7 cellular contexts compared by ENCODE assay signal in the genomic region with DNA sequence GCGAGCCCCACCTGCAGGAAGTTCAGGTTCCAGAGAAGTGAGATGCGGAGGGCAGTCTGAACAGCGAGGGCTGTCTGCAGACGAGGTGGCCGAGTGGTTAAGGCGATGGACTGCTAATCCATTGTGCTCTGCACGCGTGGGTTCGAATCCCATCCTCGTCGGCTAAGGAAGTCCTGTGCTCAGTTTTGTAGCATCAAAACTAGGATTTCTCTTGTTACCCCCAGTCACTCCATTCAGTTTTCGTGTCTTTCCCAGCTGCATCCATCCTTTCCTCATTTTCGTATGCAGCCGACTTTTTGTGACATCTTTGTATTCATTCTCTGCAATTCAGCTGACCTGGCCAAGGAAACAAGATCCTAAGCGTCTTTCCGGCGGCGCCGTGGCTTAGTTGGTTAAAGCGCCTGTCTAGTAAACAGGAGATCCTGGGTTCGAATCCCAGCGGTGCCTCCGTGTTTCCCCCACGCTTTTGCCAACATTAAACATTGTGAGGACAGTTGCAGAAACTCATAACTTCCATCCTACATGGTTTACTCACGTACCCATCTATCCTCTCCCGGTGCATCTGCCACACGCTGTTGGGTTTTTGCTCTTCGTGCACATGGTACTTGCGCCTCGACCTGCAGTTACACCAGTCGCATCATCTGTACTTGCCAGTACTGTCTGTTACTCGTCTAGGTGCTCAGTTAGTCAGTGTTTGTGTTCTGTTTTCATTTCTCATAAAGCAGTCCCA. TPM values are rescaled to one million over a fixed set of nuclear protein-coding genes. Genes with fewer than 3 reads are reported as not detected.
DNase-seq lines count a peak whose midpoint lies in the region; ATAC-seq lines count a peak whose summit lies in the region.

No MANE protein-coding gene starts in this region.

- no peaks in the 10 kb centered on the region for H3K36me3 ChIP-seq in effector memory CD4-positive, alpha-beta T cell (ENCODE audit: control insufficient read depth, insufficient read depth, low read length)

- H3K27ac ChIP-seq in effector memory CD4-positive, alpha-beta T cell (ENCODE audit: insufficient read depth, low read length, poor library complexity, severe bottlenecking), result peak overlapping the region; percentile 87

- no peaks in the 10 kb centered on the region for H3K9me3 ChIP-seq in effector memory CD4-positive, alpha-beta T cell (ENCODE audit: control insufficient read depth, low read length)

- peak overlapping the region; percentile 88 for H3K4me3 ChIP-seq in effector memory CD4-positive, alpha-beta T cell (ENCODE audit: insufficient read depth, low read depth, low read length, poor library complexity, severe bottlenecking)

- DNase-seq in HK-2 (ENCODE audit: unreplicated experiment), result peak; percentile 98
- DNase-seq in NCI-H82 treated with DMSO at 0.1 percent for 48 hours (lab: John Stamatoyannopoulos, UW; ENCODE audit: unreplicated experiment), result peak; percentile 97
- peak; percentile 94 for DNase-seq in activated CD4-positive, alpha-beta memory T cell treated with anti-CD3 and anti-CD28 coated beads, Interleukin-2, amount 10 ng/mL, durations not matched to agents 7 days and 5 days
- DNase-seq in effector memory CD4-positive, alpha-beta T cell, result peak; percentile 75 to 80 (median 75)
- DNase-seq in medulla oblongata (ENCODE audit: extremely low spot score), result peak; percentile 97
- DNase-seq in stimulated activated CD4-positive, alpha-beta T cell treated with anti-CD3 and anti-CD28 coated beads, TNF-alpha, amount 100 ng/mL, for 1 hour (ENCODE audit: low read depth in 3 of 3, low spot score in 1 of 3), result peak; percentile 84 to 96 (median 90)

- CTCF ChIA-PET in activated CD4-positive, alpha-beta memory T cell treated with anti-CD3 and anti-CD28 coated beads, Interleukin-2, amount 10 ng/mL, durations not matched to agents 7 days and 5 days (lab: Charles Lee), result interaction anchor here (0.7 to 5.5 kb wide), 12 partner anchors 13 to 113 kb away, joined by 3 to 52 read pairs (median 5); a partner anchor contains a TSS

- no peak overlapping the region for H3K4me3 Mint-ChIP-seq in activated CD4-positive, alpha-beta memory T cell treated with anti-CD3 and anti-CD28 coated beads, Interleukin-2, amount 10 ng/mL, durations not matched to agents 7 days and 5 days

- no peak overlapping the region for H3K27ac Mint-ChIP-seq in activated CD4-positive, alpha-beta memory T cell treated with anti-CD3 and anti-CD28 coated beads, Interleukin-2, amount 10 ng/mL, durations not matched to agents 7 days and 5 days

- peaks cover 18% of the 10 kb centered on the region for H3K4me1 Mint-ChIP-seq in activated CD4-positive, alpha-beta memory T cell treated with anti-CD3 and anti-CD28 coated beads, Interleukin-2, amount 10 ng/mL, durations not matched to agents 7 days and 5 days

- ATAC-seq in GM18517 (IDR thresholded peaks at IDR 0.05; ENCODE audit: unreplicated experiment), result peak; percentile 26

- H3K9me3 Mint-ChIP-seq in activated CD4-positive, alpha-beta memory T cell treated with anti-CD3 and anti-CD28 coated beads, Interleukin-2, amount 10 ng/mL, durations not matched to agents 7 days and 5 days, result no peaks in the 10 kb centered on the region

- H3K4me1 ChIP-seq in effector memory CD4-positive, alpha-beta T cell (ENCODE audit: control insufficient read depth, insufficient read depth, low read length, poor library complexity, severe bottlenecking), result peaks cover 29% of the 10 kb centered on the region

- POLR2A ChIA-PET in activated CD4-positive, alpha-beta memory T cell treated with anti-CD3 and anti-CD28 coated beads, Interleukin-2, amount 10 ng/mL, durations not matched to agents 7 days and 5 days (lab: Charles Lee), result interaction anchor here (1.0 to 21.0 kb wide), 14 partner anchors 12 to 109 kb away, joined by 3 to 612 read pairs (median 15); a partner anchor contains a TSS

- H3K36me3 Mint-ChIP-seq in activated CD4-positive, alpha-beta memory T cell treated with anti-CD3 and anti-CD28 coated beads, Interleukin-2, amount 10 ng/mL, durations not matched to agents 7 days and 5 days (ENCODE audit: low read depth), result no peaks in the 10 kb centered on the region

- H3K27me3 Mint-ChIP-seq in activated CD4-positive, alpha-beta memory T cell treated with anti-CD3 and anti-CD28 coated beads, Interleukin-2, amount 10 ng/mL, durations not matched to agents 7 days and 5 days, result peaks cover 11% of the 10 kb centered on the region

- H3K27me3 ChIP-seq in effector memory CD4-positive, alpha-beta T cell (replicated peaks; ENCODE audit: control insufficient read depth, insufficient read depth, low read length, poor library complexity, severe bottlenecking), result no peaks in the 10 kb centered on the region

RNA-seq across cellular contexts. Expression of a gene that starts 3.0 kb away (rescaled TPM):
- total RNA-seq in activated CD4-positive, alpha-beta memory T cell treated with anti-CD3 and anti-CD28 coated beads, Interleukin-2, amount 10 ng/mL, durations not matched to agents 7 days and 5 days, result 10 to 100 TPM; 16.3 to 17.0 TPM

RNA-seq across cellular contexts. Expression of a gene that starts 10.8 kb away (rescaled TPM):
- 10 to 100 TPM; 49.7 to 53.9 TPM for total RNA-seq in activated CD4-positive, alpha-beta memory T cell treated with anti-CD3 and anti-CD28 coated beads, Interleukin-2, amount 10 ng/mL, durations not matched to agents 7 days and 5 days

RNA-seq across cellular contexts. Expression of a gene that starts 23.4 kb away (rescaled TPM):
- total RNA-seq in activated CD4-positive, alpha-beta memory T cell treated with anti-CD3 and anti-CD28 coated beads, Interleukin-2, amount 10 ng/mL, durations not matched to agents 7 days and 5 days, result 100 to 1,000 TPM; 160 to 167 TPM

RNA-seq across cellular contexts. Expression of a gene that starts 24.2 kb away (rescaled TPM):
- 10 to 100 TPM; 75.2 to 79.1 TPM for total RNA-seq in activated CD4-positive, alpha-beta memory T cell treated with anti-CD3 and anti-CD28 coated beads, Interleukin-2, amount 10 ng/mL, durations not matched to agents 7 days and 5 days

RNA-seq across cellular contexts. Expression of a gene that starts 34.7 kb away (rescaled TPM):
- 10 to 100 TPM; 53.5 to 56.6 TPM for total RNA-seq in activated CD4-positive, alpha-beta memory T cell treated with anti-CD3 and anti-CD28 coated beads, Interleukin-2, amount 10 ng/mL, durations not matched to agents 7 days and 5 days

Comparison
In these comparisons a context has a peak if more than half of its experiments do, and no peak if none do; other contexts are left out.
1. Peak in every context shown above with its lines: DNase-seq, ATAC-seq, H3K4me3 ChIP-seq and H3K27ac ChIP-seq.